8 cellular contexts compared by ENCODE assay signal in the genomic region with DNA sequence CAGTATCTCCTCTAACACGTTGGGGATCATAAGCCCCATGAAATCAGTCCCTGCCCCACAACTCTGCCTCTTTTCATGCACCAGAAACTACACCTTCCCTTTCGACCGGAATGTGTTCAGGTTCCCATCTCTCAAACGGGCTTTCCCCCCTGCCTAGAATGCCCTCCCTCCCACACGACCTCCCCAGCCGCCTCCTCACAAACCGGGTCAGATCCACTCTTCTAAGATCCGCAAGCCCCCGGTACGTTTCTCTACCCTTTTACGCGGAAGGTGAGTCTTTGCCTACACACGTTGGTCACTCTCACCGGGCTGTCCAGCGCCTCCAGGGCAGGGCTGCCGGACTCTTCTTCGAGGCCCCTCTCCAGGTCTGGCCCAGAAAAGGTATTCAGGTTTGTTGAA. TPM values are rescaled to one million over a fixed set of nuclear protein-coding genes. Genes with fewer than 3 reads are reported as not detected.
DNase-seq lines count a peak whose midpoint lies in the region; ATAC-seq and TF ChIP-seq lines count a peak whose summit lies in the region.

No MANE protein-coding gene starts in this region.

- intact Hi-C loops in vagina (cut with DNase I) = no loop called here

- H3K4me3 Mint-ChIP-seq in naive thymus-derived CD8-positive, alpha-beta T cell = peak overlapping the region; percentile 72 to 91 (median 84)

- H3K9me3 Mint-ChIP-seq in naive thymus-derived CD8-positive, alpha-beta T cell = no peaks in the 10 kb centered on the region

- H3K27ac Mint-ChIP-seq in naive thymus-derived CD8-positive, alpha-beta T cell = peak overlapping the region; percentile 3 to 85 (median 54)

- no peaks in the 10 kb centered on the region for H3K27me3 Mint-ChIP-seq in naive thymus-derived CD8-positive, alpha-beta T cell

- H3K27me3 ChIP-seq in ACC112 (ENCODE audit: insufficient read depth, low read length) (no peaks in the 10 kb centered on the region), SJCRH30 (no peaks in the 10 kb centered on the region), vagina (no peaks in the 10 kb centered on the region)
- no peaks in the 10 kb centered on the region for H3K27me3 ChIP-seq in effector memory CD4-positive, alpha-beta T cell (replicated peaks; ENCODE audit: control insufficient read depth, insufficient read depth, low read length, poor library complexity, severe bottlenecking)

- peak overlapping the region; percentile 83 for H3K4me3 ChIP-seq in ACC112 (ENCODE audit: low read depth, low read length)
- H3K4me3 ChIP-seq in SJCRH30 = peak overlapping the region; percentile 80
- H3K4me3 ChIP-seq in effector memory CD4-positive, alpha-beta T cell (ENCODE audit: insufficient read depth, low read depth, low read length, poor library complexity, severe bottlenecking) = peak overlapping the region; percentile 69
- H3K4me3 ChIP-seq in vagina = peak overlapping the region; percentile 64 to 74

- peaks cover 53% of the 10 kb centered on the region for H3K79me2 ChIP-seq in ACC112 (ENCODE audit: control insufficient read depth, insufficient read depth, low read length, unreplicated experiment)

- TF ChIP-seq CTCF in vagina (IDR thresholded peaks at IDR 0.05) = no peak

- ATAC-seq in GM21576 (IDR thresholded peaks at IDR 0.05; ENCODE audit: unreplicated experiment) (peak; percentile 7), GM18907 (IDR thresholded peaks at IDR 0.05; ENCODE audit: unreplicated experiment) (no peak)
- ATAC-seq in naive thymus-derived CD8-positive, alpha-beta T cell = peak; percentile 45 to 46

- H3K9me3 ChIP-seq in SJCRH30 (replicated peaks) (no peaks in the 10 kb centered on the region), vagina (no peaks in the 10 kb centered on the region)
- no peaks in the 10 kb centered on the region for H3K9me3 ChIP-seq in effector memory CD4-positive, alpha-beta T cell (ENCODE audit: control insufficient read depth, low read length)

- no peak for TF ChIP-seq POLR2A in vagina (IDR thresholded peaks at IDR 0.05)

- H3K27ac ChIP-seq in ACC112 (ENCODE audit: low read depth, low read length) (peak overlapping the region; percentile 21; the same call in 1 of the 2 replicates), SJCRH30 (peak overlapping the region; percentile 47), vagina (peak overlapping the region; percentile 62)
- H3K27ac ChIP-seq in effector memory CD4-positive, alpha-beta T cell (ENCODE audit: insufficient read depth, low read length, poor library complexity, severe bottlenecking) = no peak overlapping the region

- POLR2A ChIA-PET in naive thymus-derived CD8-positive, alpha-beta T cell (lab: Charles Lee) = interaction anchor here (0.6 to 2.1 kb wide), 5 partner anchors 18 to 1325 kb away, joined by 3 to 41 read pairs (median 8); partner anchors contain the start of genes C1QBP, CYB5D2, DERL2 and MIS12

- H3K4me1 ChIP-seq in ACC112 (ENCODE audit: control insufficient read depth, insufficient read depth, low read length, unreplicated experiment) (peaks cover 12% of the 10 kb centered on the region), SJCRH30 (no peaks in the 10 kb centered on the region), vagina (peaks cover 27% of the 10 kb centered on the region)
- H3K4me1 ChIP-seq in effector memory CD4-positive, alpha-beta T cell (ENCODE audit: control insufficient read depth, insufficient read depth, low read length, poor library complexity, severe bottlenecking) = peaks cover 6% of the 10 kb centered on the region

- peaks cover 0 to 22% (median 0%) of the 10 kb centered on the region in 3 donors for H3K36me3 Mint-ChIP-seq in naive thymus-derived CD8-positive, alpha-beta T cell

- DNase-seq in SJCRH30 (peak; percentile 3 to 16), vagina (ENCODE audit: extremely low spot score in 2 of 2) (no peak), DMS153 (lab: John Stamatoyannopoulos, UW) (no peak)
- no peak for DNase-seq in effector memory CD4-positive, alpha-beta T cell
- peak in 4 of 10 donors; percentile 11 to 18 (median 15) for DNase-seq in naive thymus-derived CD8-positive, alpha-beta T cell

- H3K4me1 Mint-ChIP-seq in naive thymus-derived CD8-positive, alpha-beta T cell = peaks cover 26 to 43% (median 39%) of the 10 kb centered on the region in 4 donors

- H3K36me3 ChIP-seq in ACC112 (ENCODE audit: insufficient read depth, low read length) (peaks cover 5% of the 10 kb centered on the region; the same call in 1 of the 2 replicates), SJCRH30 (no peaks in the 10 kb centered on the region; the same call in 1 of the 2 replicates), vagina (peaks cover 0 to 12% of the 10 kb centered on the region in 2 donors)
- H3K36me3 ChIP-seq in effector memory CD4-positive, alpha-beta T cell (ENCODE audit: control insufficient read depth, insufficient read depth, low read length) = peaks cover 4% of the 10 kb centered on the region

- H2AFZ ChIP-seq in ACC112 (ENCODE audit: low read length, unreplicated experiment) = peak overlapping the region; percentile 49

RNA-seq across cellular contexts. Expression of gene DHX33, which starts 0.7 kb away (rescaled TPM):
- total RNA-seq in SJCRH30 (2014; rRNA removed; shearing (Covaris generic)) = 13.3 and 15.2 TPM in 2 replicates
- total RNA-seq in naive thymus-derived CD8-positive, alpha-beta T cell = 10 to 100 TPM; 11.8 to 12.4 TPM
- polyA plus RNA-seq in naive thymus-derived CD8-positive, alpha-beta T cell = under 1 TPM; 0.52 to 0.82 (median 0.56) TPM
- total RNA-seq in vagina = 14.0 TPM

RNA-seq across cellular contexts. Expression of gene DERL2, which starts 17.9 kb away (rescaled TPM):
- total RNA-seq in SJCRH30 (2014; rRNA removed; shearing (Covaris generic)) = 36.7 and 53.3 TPM in 2 replicates
- 10 to 100 TPM; 83.5 to 86.7 TPM for total RNA-seq in naive thymus-derived CD8-positive, alpha-beta T cell
- polyA plus RNA-seq in naive thymus-derived CD8-positive, alpha-beta T cell = 10 to 100 TPM; 56.5 to 74.1 (median 57.5) TPM
- 23.1 TPM for total RNA-seq in vagina

RNA-seq across cellular contexts. Expression of gene MIS12, which starts 18.3 kb away (rescaled TPM):
- 21.4 and 27.2 TPM in 2 replicates for total RNA-seq in SJCRH30 (2014; rRNA removed; shearing (Covaris generic))
- total RNA-seq in naive thymus-derived CD8-positive, alpha-beta T cell = 10 to 100 TPM; 48.6 to 51.0 TPM
- polyA plus RNA-seq in naive thymus-derived CD8-positive, alpha-beta T cell = 10 to 100 TPM; 15.6 to 18.3 (median 16.6) TPM
- total RNA-seq in vagina = 9.3 TPM

RNA-seq across cellular contexts. Expression of gene C1QBP, which starts 29.1 kb away (rescaled TPM):
- total RNA-seq in SJCRH30 (2014; rRNA removed; shearing (Covaris generic)) = 221 and 238 TPM in 2 replicates
- total RNA-seq in naive thymus-derived CD8-positive, alpha-beta T cell = 10 to 100 TPM; 89.9 to 98.3 TPM
- 100 to 1,000 TPM; 276 to 308 (median 304) TPM for polyA plus RNA-seq in naive thymus-derived CD8-positive, alpha-beta T cell
- total RNA-seq in vagina = 97.0 TPM

RNA-seq across cellular contexts. Expression of gene RPAIN, which starts 48.1 kb away (rescaled TPM):
- 36.1 and 40.1 TPM in 2 replicates for total RNA-seq in SJCRH30 (2014; rRNA removed; shearing (Covaris generic))
- total RNA-seq in naive thymus-derived CD8-positive, alpha-beta T cell = 10 to 100 TPM; 74.3 to 79.3 TPM
- polyA plus RNA-seq in naive thymus-derived CD8-positive, alpha-beta T cell = 10 to 100 TPM; 26.8 to 36.1 (median 27.8) TPM
- total RNA-seq in vagina = 43.5 TPM

Comparison
In these comparisons a context has a peak if more than half of its experiments do, and no peak if none do; other contexts are left out.
1. DNase-seq: peak in SJCRH30 (2 of 2); none in effector memory CD4-positive, alpha-beta T cell (0 of 3), vagina (0 of 2) and DMS153 (single experiment).
2. Peak in every context shown above with its lines, with median percentiles within 50 percentile points of each other: H3K4me3 ChIP-seq.